In the genomic region with DNA sequence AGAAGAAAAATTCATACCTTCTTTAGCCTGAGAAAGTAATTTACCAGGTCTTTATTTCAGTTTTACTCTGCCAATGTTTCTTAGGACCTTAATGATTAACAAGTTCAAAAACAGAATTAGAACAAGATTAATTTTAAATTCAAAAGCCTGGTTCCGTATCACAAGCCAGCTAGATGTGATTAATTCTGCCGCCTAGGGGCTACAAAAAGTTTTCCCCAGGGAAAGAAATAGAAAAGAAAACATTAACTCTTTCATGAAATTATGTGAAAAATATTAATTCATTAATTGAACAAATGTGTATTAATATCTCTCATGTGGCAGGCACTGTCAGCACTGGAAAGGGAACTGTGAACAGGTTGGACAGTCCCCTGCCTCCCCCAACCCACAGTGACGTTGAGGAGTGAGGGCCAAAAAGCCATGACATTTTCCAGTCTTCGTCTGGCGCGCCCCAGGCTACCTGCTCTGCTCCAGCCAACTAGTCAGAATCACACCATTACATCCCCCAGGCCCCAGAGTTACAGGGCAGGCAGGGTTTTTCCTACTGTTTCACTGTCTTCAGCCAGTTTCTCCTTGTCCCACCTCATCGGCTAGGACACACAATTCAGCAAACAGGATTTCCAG, we compare ENCODE assay signal across 22 cellular contexts. TPM values are rescaled to one million over a fixed set of nuclear protein-coding genes. Genes with fewer than 3 reads are reported as not detected.
"Had no signal": no experiment of that assay in that cellular context is flagged by ENCODE, and none has a peak within 500 bp of the region (broad histone marks: within the 10 kb centered on the region; RNA-seq: fewer than 3 reads in every experiment).

No MANE protein-coding gene starts in this region.

- H3K4me1 Mint-ChIP-seq: activated CD4-positive, alpha-beta T cell treated with anti-CD3 and anti-CD28 coated beads, Interleukin-2, amount 10 ng/mL, durations not matched to agents 24 days and 14 days; endodermal cell; natural killer cell had no signal

- H3K4me3 Mint-ChIP-seq: activated CD4-positive, alpha-beta T cell treated with anti-CD3 and anti-CD28 coated beads, Interleukin-2, amount 10 ng/mL, durations not matched to agents 24 days and 14 days; activated CD8-positive, alpha-beta T cell treated with anti-CD3 and anti-CD28 coated beads, Interleukin-2, amount 10 ng/mL, durations not matched to agents 7 days and 5 days; activated naive CD8-positive, alpha-beta T cell; activated T-cell treated with anti-CD3 and anti-CD28 coated beads, Interleukin-2, amount 50 U/mL, for 72 hours; endodermal cell; natural killer cell; T-helper 2 cell treated with Interferon-gamma antibody and Interleukin-4, amounts not matched to agents 5 μg/mL and 100 μg/mL, for 36 hours had no signal

- H3K36me3 ChIP-seq: gastroesophageal sphincter, tibial artery had no signal

- H3K27ac Mint-ChIP-seq: activated CD4-positive, alpha-beta T cell treated with anti-CD3 and anti-CD28 coated beads, Interleukin-2, amount 10 ng/mL, durations not matched to agents 24 days and 14 days; activated CD8-positive, alpha-beta T cell treated with anti-CD3 and anti-CD28 coated beads, Interleukin-2, amount 10 ng/mL, durations not matched to agents 7 days and 5 days; activated naive CD8-positive, alpha-beta T cell; activated T-cell treated with anti-CD3 and anti-CD28 coated beads, Interleukin-2, amount 50 U/mL, for 72 hours; endodermal cell; natural killer cell; T-helper 2 cell treated with Interferon-gamma antibody and Interleukin-4, amounts not matched to agents 5 μg/mL and 100 μg/mL, for 36 hours had no signal

- H3K27me3 ChIP-seq: body of pancreas, tibial artery had no signal

- H3K9me3 ChIP-seq: body of pancreas had no signal

- H3K4me1 ChIP-seq: body of pancreas, gastroesophageal sphincter, tibial artery had no signal

- ATAC-seq: activated CD8-positive, alpha-beta T cell treated with anti-CD3 and anti-CD28 coated beads, Interleukin-2, amount 10 ng/mL, durations not matched to agents 7 days and 5 days; activated T-cell treated with anti-CD3 and anti-CD28 coated beads, Interleukin-2, amount 50 U/mL, for 72 hours; body of pancreas; gastroesophageal sphincter; left ventricle myocardium superior; natural killer cell had no signal

- H3K4me3 ChIP-seq: body of pancreas, gastroesophageal sphincter, tibial artery had no signal

- H3K27ac ChIP-seq: body of pancreas, gastroesophageal sphincter, tibial artery had no signal

- DNase-seq: activated CD4-positive, alpha-beta T cell treated with anti-CD3 and anti-CD28 coated beads, Interleukin-2, amount 10 ng/mL, durations not matched to agents 24 days and 14 days; activated CD4-positive, CD25-positive, alpha-beta regulatory T cell; activated CD8-positive, alpha-beta memory T cell treated with anti-CD3 and anti-CD28 coated beads, Interleukin-2, amount 50 U/mL, for 4 hours; activated CD8-positive, alpha-beta T cell treated with anti-CD3 and anti-CD28 coated beads, Interleukin-2, amount 10 ng/mL, durations not matched to agents 7 days and 5 days; activated gamma-delta T cell; activated T-cell treated with anti-CD3 and anti-CD28 coated beads, Interleukin-2, amount 50 U/mL, for 72 hours; amniotic stem cell; body of pancreas; endodermal cell; erythroblast; left ventricle myocardium superior; mesenchymal stem cell; natural killer cell; stimulated activated CD4-positive, alpha-beta T cell treated with anti-CD3 and anti-CD28 coated beads, Interleukin-2, amount 100 ng/mL, for 48 hours; stimulated activated naive CD4-positive, alpha-beta T cell; SW 1271; tibial artery had no signal

RNA-seq across cellular contexts. Expression of a gene that starts 20.1 kb away (rescaled TPM):
- total RNA-seq: activated CD4-positive, alpha-beta T cell treated with anti-CD3 and anti-CD28 coated beads, Interleukin-2, amount 10 ng/mL, durations not matched to agents 24 days and 14 days; activated CD8-positive, alpha-beta T cell treated with anti-CD3 and anti-CD28 coated beads, Interleukin-2, amount 10 ng/mL, durations not matched to agents 7 days and 5 days; endodermal cell; osteoblast; pulmonary artery endothelial cell had no signal

RNA-seq across cellular contexts. Expression of a gene that starts 20.5 kb away (rescaled TPM):
- total RNA-seq: activated CD4-positive, alpha-beta T cell treated with anti-CD3 and anti-CD28 coated beads, Interleukin-2, amount 10 ng/mL, durations not matched to agents 24 days and 14 days; activated CD8-positive, alpha-beta T cell treated with anti-CD3 and anti-CD28 coated beads, Interleukin-2, amount 10 ng/mL, durations not matched to agents 7 days and 5 days; activated T-cell treated with anti-CD3 and anti-CD28 coated beads, Interleukin-2, amount 50 U/mL, for 72 hours; pulmonary artery endothelial cell had no signal

RNA-seq across cellular contexts. Expression of a gene that starts 31.6 kb away (rescaled TPM):
- total RNA-seq: activated CD4-positive, alpha-beta T cell treated with anti-CD3 and anti-CD28 coated beads, Interleukin-2, amount 10 ng/mL, durations not matched to agents 24 days and 14 days; activated CD8-positive, alpha-beta T cell treated with anti-CD3 and anti-CD28 coated beads, Interleukin-2, amount 10 ng/mL, durations not matched to agents 7 days and 5 days; activated T-cell treated with anti-CD3 and anti-CD28 coated beads, Interleukin-2, amount 50 U/mL, for 72 hours; endodermal cell; natural killer cell; osteoblast; pulmonary artery endothelial cell had no signal
